8 cellular contexts compared by ENCODE assay signal in genomic region chr7:151088019-151088855, GRCh38. TPM values are rescaled to one million over a fixed set of nuclear protein-coding genes. Genes with fewer than 3 reads are reported as not detected.
DNase-seq lines count a peak whose midpoint lies in the region; ATAC-seq and TF ChIP-seq lines count a peak whose summit lies in the region.

No MANE protein-coding gene starts in this region.

- peak overlapping the region; percentile 73 for H3K9ac ChIP-seq in iPS-18a (ENCODE audit: low read length)

- H3K36me3 Mint-ChIP-seq in activated T-helper 17 cell treated with anti-CD3 and anti-CD28 coated beads, Interleukin-2, amount 50 U/mL, for 72 hours (ENCODE audit: low read depth): peaks cover 7% of the 10 kb centered on the region

- H3K27ac Mint-ChIP-seq in activated T-helper 17 cell treated with anti-CD3 and anti-CD28 coated beads, Interleukin-2, amount 50 U/mL, for 72 hours: peak overlapping the region; percentile 84

- no peak for TF ChIP-seq POLR2A in stomach (IDR thresholded peaks at IDR 0.05)

- no peaks in the 10 kb centered on the region for H3K27me3 Mint-ChIP-seq in activated T-helper 17 cell treated with anti-CD3 and anti-CD28 coated beads, Interleukin-2, amount 50 U/mL, for 72 hours

- H3K4me1 ChIP-seq in iPS-18a (ENCODE audit: control insufficient read depth, low read depth, low read length) (peaks cover 31% of the 10 kb centered on the region), stomach (peaks cover 41 to 82% (median 74%) of the 10 kb centered on the region in 4 donors)

- peaks cover 14% of the 10 kb centered on the region for H3K4me1 Mint-ChIP-seq in activated T-helper 17 cell treated with anti-CD3 and anti-CD28 coated beads, Interleukin-2, amount 50 U/mL, for 72 hours

- DNase-seq in activated CD8-positive, alpha-beta memory T cell treated with anti-CD3 and anti-CD28 coated beads, Interleukin-2, amount 50 U/mL, for 48 hours: peak; percentile 56
- DNase-seq in activated CD8-positive, alpha-beta memory T cell treated with anti-CD3 and anti-CD28 coated beads for 24 hours: no peak
- DNase-seq in stomach (no peak), NCI-H1417 treated with DMSO at 0.1 percent for 48 hours (lab: John Stamatoyannopoulos, UW) (no peak)

- H3K4me3 Mint-ChIP-seq in activated T-helper 17 cell treated with anti-CD3 and anti-CD28 coated beads, Interleukin-2, amount 50 U/mL, for 72 hours: peak overlapping the region; percentile 78

- intact Hi-C loops in stomach (cut with DNase I; ENCODE audit: low total_unique reads): no loop called here

- H3K36me3 ChIP-seq in iPS-18a (ENCODE audit: control insufficient read depth, low read depth, low read length): no peaks in the 10 kb centered on the region
- peaks cover 0 to 9% (median 7%) of the 10 kb centered on the region in 4 donors for H3K36me3 ChIP-seq in stomach

- no peak for ATAC-seq in activated T-helper 17 cell treated with anti-CD3 and anti-CD28 coated beads, Interleukin-2, amount 50 U/mL, for 72 hours (replicated peaks)
- ATAC-seq in GM21825 (IDR thresholded peaks at IDR 0.05; ENCODE audit: unreplicated experiment) (no peak), HG02610 (IDR thresholded peaks at IDR 0.05; ENCODE audit: unreplicated experiment) (no peak)

- peak overlapping the region; percentile 82 for H3K4me3 ChIP-seq in iPS-18a (ENCODE audit: low read length)
- peak overlapping the region; percentile 74 to 93 (median 86) for H3K4me3 ChIP-seq in stomach

- H3K27ac ChIP-seq in iPS-18a (ENCODE audit: low read length) (no peak overlapping the region), stomach (peak overlapping the region; percentile 84 to 97 (median 90))

- no peak for TF ChIP-seq EP300 in stomach (IDR thresholded peaks at IDR 0.05)

- no peaks in the 10 kb centered on the region for H3K9me3 ChIP-seq in iPS-18a (ENCODE audit: control insufficient read depth, low read depth, low read length)
- H3K9me3 ChIP-seq in stomach: no peaks in the 10 kb centered on the region

- no peak for TF ChIP-seq CTCF in stomach (IDR thresholded peaks at IDR 0.05)

- H3K9me3 Mint-ChIP-seq in activated T-helper 17 cell treated with anti-CD3 and anti-CD28 coated beads, Interleukin-2, amount 50 U/mL, for 72 hours: no peaks in the 10 kb centered on the region

- H3K27me3 ChIP-seq in iPS-18a (ENCODE audit: control insufficient read depth, insufficient read depth, low read length) (peaks cover 47% of the 10 kb centered on the region), stomach (no peaks in the 10 kb centered on the region)

- 35 to 50% (median 49%) methylated on average over 15 to 16 of the region's 16 CpGs for WGBS in stomach, 5 donors

RNA-seq across cellular contexts. Expression of gene AGAP3, which starts 2.0 kb away (rescaled TPM):
- total RNA-seq in activated T-helper 17 cell treated with anti-CD3 and anti-CD28 coated beads, Interleukin-2, amount 50 U/mL, for 72 hours: 10 to 100 TPM; 45.0 to 58.6 TPM
- total RNA-seq in stomach: 100 to 1,000 TPM in 2 of 5 donors, 10 to 100 TPM in 3; 32.5 to 342 (median 83.9) TPM
- polyA plus RNA-seq in stomach: 10 to 100 TPM; 36.0 to 60.8 (median 45.8) TPM

RNA-seq across cellular contexts. Expression of gene TMUB1, which starts 4.9 kb away (rescaled TPM):
- 10 to 100 TPM; 72.7 to 78.4 TPM for total RNA-seq in activated T-helper 17 cell treated with anti-CD3 and anti-CD28 coated beads, Interleukin-2, amount 50 U/mL, for 72 hours
- total RNA-seq in stomach: 10 to 100 TPM; 12.7 to 78.2 (median 42.9) TPM
- polyA plus RNA-seq in stomach: 10 to 100 TPM; 69.6 to 86.8 (median 72.4) TPM

RNA-seq across cellular contexts. Expression of gene FASTK, which starts 7.6 kb away (rescaled TPM):
- 10 to 100 TPM; 63.3 to 71.1 TPM for total RNA-seq in activated T-helper 17 cell treated with anti-CD3 and anti-CD28 coated beads, Interleukin-2, amount 50 U/mL, for 72 hours
- total RNA-seq in stomach: 100 to 1,000 TPM in 3 of 5 donors, 10 to 100 TPM in 2; 40.0 to 415 (median 116) TPM
- 100 to 1,000 TPM in 2 of 3 donors, 10 to 100 TPM in 1; 70.3 to 149 (median 129) TPM for polyA plus RNA-seq in stomach

RNA-seq across cellular contexts. Expression of gene SLC4A2, which starts 28.8 kb away (rescaled TPM):
- 100 to 1,000 TPM; 114 to 135 TPM for total RNA-seq in activated T-helper 17 cell treated with anti-CD3 and anti-CD28 coated beads, Interleukin-2, amount 50 U/mL, for 72 hours
- 100 to 1,000 TPM in 4 of 5 donors, 10 to 100 TPM in 1; 65.9 to 296 (median 128) TPM for total RNA-seq in stomach
- polyA plus RNA-seq in stomach: 100 to 1,000 TPM; 121 to 157 (median 124) TPM

RNA-seq across cellular contexts. Expression of gene CDK5, which starts 30.5 kb away (rescaled TPM):
- total RNA-seq in activated T-helper 17 cell treated with anti-CD3 and anti-CD28 coated beads, Interleukin-2, amount 50 U/mL, for 72 hours: 10 to 100 TPM in 1 of 2 donors, 1 to 10 TPM in 1; 9.0 to 23.4 TPM
- total RNA-seq in stomach: 10 to 100 TPM in 2 of 5 donors, 1 to 10 TPM in 1, under 1 TPM in 1, not detected in 1; 0.87 to 46.1 (median 11.0) TPM
- 10 to 100 TPM in 2 of 3 donors, 1 to 10 TPM in 1; 8.3 to 13.3 (median 11.8) TPM for polyA plus RNA-seq in stomach
